In genomic region chr5:6419340-6419852, GRCh38 we compare ENCODE assay signal across 14 cellular contexts. TPM values are rescaled to one million over a fixed set of nuclear protein-coding genes. Genes with fewer than 3 reads are reported as not detected.
DNase-seq lines count a peak whose midpoint lies in the region; ATAC-seq, FAIRE-seq and TF ChIP-seq lines count a peak whose summit lies in the region.
"Had no signal": no experiment of that assay in that cellular context is flagged by ENCODE, and none has a peak within 500 bp of the region (broad histone marks: within the 10 kb centered on the region; RNA-seq: fewer than 3 reads in every experiment).

No MANE protein-coding gene starts in this region.

- no peaks in the 10 kb centered on the region for H4K20me1 ChIP-seq in HepG2 (ENCODE audit: insufficient read depth, low read length)

- no peak for FAIRE-seq in HepG2 (lab: Jason Lieb, UNC)
- FAIRE-seq: colon, H54 had no signal

- TF ChIP-seq POLR2A in HepG2 (IDR thresholded peaks at IDR 0.05; ENCODE audit: insufficient read depth in 1 of 2, low read depth in 2 of 2, low read length in 2 of 2), result no peak
- TF ChIP-seq POLR2A in right lobe of liver (IDR thresholded peaks at IDR 0.05), result no peak

- DNase-seq in HepG2 (ENCODE audit: low spot score) (no peak), right lobe of liver (no peak), NCI-H2227 (lab: John Stamatoyannopoulos, UW; ENCODE audit: unreplicated experiment) (peak; percentile 93), epithelial cell of esophagus (ENCODE audit: low read depth) (peak; percentile 73), thoracic aorta (ENCODE audit: low spot score) (no peak), CD1c-positive myeloid dendritic cell (ENCODE audit: extremely low spot score) (no peak), GDM1 (lab: John Stamatoyannopoulos, UW) (no peak)
- DNase-seq: activated naive CD8-positive, alpha-beta T cell treated with anti-CD3 and anti-CD28 coated beads, Interleukin-2, amount 10 ng/mL, durations not matched to agents 7 days and 5 days; stimulated activated CD4-positive, alpha-beta T cell treated with anti-CD3 and anti-CD28 coated beads, Interleukin-4, amount 100 ng/mL, for 4 hours; stimulated activated naive CD8-positive, alpha-beta T cell treated with anti-CD3 and anti-CD28 coated beads, Interleukin-15, Interleukin-2, amounts not matched to agents 100 U/mL and 50 U/mL, for 24 hours had no signal

- CTCF ChIA-PET in HepG2 (lab: Yijun Ruan, JAX; ENCODE audit: low intra/inter-chr PET ratio, low total read pairs), result no interaction called here

- in situ Hi-C loops in HepG2 (cut with HindIII; ENCODE audit: extremely low pct_ligation_motif_present, low pct_unique_long_range_greater_than_20kb), result no loop called here

- TF ChIP-seq RAD21 in HepG2 (CRISPR knock-in tag; IDR thresholded peaks at IDR 0.05), result no peak

- TF ChIP-seq CTCF in HepG2 (CRISPR knock-in tag; IDR thresholded peaks at IDR 0.05) (no peak), right lobe of liver (IDR thresholded peaks at IDR 0.05) (no peak), epithelial cell of esophagus (IDR thresholded peaks at IDR 0.05; ENCODE audit: insufficient read depth, low read depth, low read length, missing control alignments) (no peak), thoracic aorta (IDR thresholded peaks at IDR 0.05) (no peak)

- H3K79me2 ChIP-seq in HepG2 (ENCODE audit: insufficient read depth, low read length), result no peaks in the 10 kb centered on the region

- POLR2A ChIA-PET in HepG2 (lab: Yijun Ruan, JAX), result no interaction called here

- 13% methylated on average over 8 of the region's 8 CpGs for WGBS in HepG2 (ENCODE audit: low lambda C conversion rate)
- WGBS in right lobe of liver (ENCODE audit: insufficient coverage, low coverage, low lambda C conversion rate, missing lambda C conversion rate), result 48% methylated on average over 8 of the region's 8 CpGs

- intact Hi-C loops in HepG2 (cut with micrococcal nuclease; ENCODE audit: unreplicated experiment), result no loop called here
- intact Hi-C loops in right lobe of liver (cut with DNase I), result no loop called here

- H3K4me2 ChIP-seq in HepG2 (ENCODE audit: low read depth, low read length), result no peak overlapping the region

- H3K9me3 ChIP-seq in HepG2 (ENCODE audit: low read length) (no peaks in the 10 kb centered on the region), right lobe of liver (no peaks in the 10 kb centered on the region), thoracic aorta (no peaks in the 10 kb centered on the region)

- H3K4me3 ChIP-seq in HepG2 (replicated peaks in 1 of 3; ENCODE audit: insufficient read depth in 1 of 3, low read depth in 2 of 3, low read length in 3 of 3), result no peak overlapping the region
- no peak overlapping the region for H3K4me3 ChIP-seq in right lobe of liver
- H3K4me3 ChIP-seq in epithelial cell of esophagus (ENCODE audit: low read length), result no peak overlapping the region
- peak overlapping the region; percentile 16 for H3K4me3 ChIP-seq in thoracic aorta

- no TSS peak for BruUV-seq in HepG2 (replicated peaks; lab: Mats Ljungman, UMichigan)

- no peaks in the 10 kb centered on the region for H3K4me1 ChIP-seq in HepG2 (ENCODE audit: insufficient read depth, low read length)
- H3K4me1 ChIP-seq in right lobe of liver, result no peaks in the 10 kb centered on the region
- H3K4me1 ChIP-seq in thoracic aorta (ENCODE audit: control insufficient read depth in 1 of 2, low read depth in 2 of 2), result peaks cover 7 to 14% of the 10 kb centered on the region in 2 donors

- no peak overlapping the region for H3K9ac ChIP-seq in HepG2 (ENCODE audit: insufficient read depth, low read depth, low read length)

- H3K27ac ChIP-seq in HepG2 (ENCODE audit: extremely low read length, insufficient read depth, low read length) (no peak overlapping the region), right lobe of liver (no peak overlapping the region), thoracic aorta (no peak overlapping the region)

- no peaks in the 10 kb centered on the region for H3K36me3 ChIP-seq in HepG2 (replicated peaks in 1 of 2; ENCODE audit: control insufficient read depth in 1 of 2, insufficient read depth in 2 of 2, low read length in 2 of 2)
- no peaks in the 10 kb centered on the region for H3K36me3 ChIP-seq in right lobe of liver
- H3K36me3 ChIP-seq in thoracic aorta, result no peaks in the 10 kb centered on the region

- no peak overlapping the region for H2AFZ ChIP-seq in HepG2 (ENCODE audit: low read length)

- ATAC-seq in HepG2, result no peak
- ATAC-seq in right lobe of liver, result no peak
- no peak for ATAC-seq in thoracic aorta (ENCODE audit: insufficient number of reproducible peaks, low FRiP score, low read depth)
- no peak for ATAC-seq in GM19397 (IDR thresholded peaks at IDR 0.05; ENCODE audit: unreplicated experiment)
- ATAC-seq: stimulated activated naive CD8-positive, alpha-beta T cell treated with anti-CD3 and anti-CD28 coated beads, Interleukin-15, Interleukin-2, amounts not matched to agents 100 U/mL and 50 U/mL, for 24 hours had no signal

- peaks cover 2 to 15% of the 10 kb centered on the region in 2 experiments; a peak in 2 of 5 replicates for H3K27me3 ChIP-seq in HepG2 (ENCODE audit: control insufficient read depth in 1 of 2, insufficient read depth in 2 of 2, low read length in 2 of 2)
- no peaks in the 10 kb centered on the region for H3K27me3 ChIP-seq in right lobe of liver
- no peaks in the 10 kb centered on the region for H3K27me3 ChIP-seq in thoracic aorta (replicated peaks; ENCODE audit: insufficient read depth)

- no peak for TF ChIP-seq EP300 in HepG2 (IDR thresholded peaks at IDR 0.05; ENCODE audit: low read depth in 2 of 2, low read length in 2 of 2)
- TF ChIP-seq EP300 in HepG2 (CRISPR knock-in tag; IDR thresholded peaks at IDR 0.05; ENCODE audit: borderline replicate concordance), result no peak

TF ChIP-seq in HepG2, 621 proteins besides CTCF, POLR2A, EP300 and RAD21:
- TF ChIP-seq ZNF530 (CRISPR knock-in tag; IDR thresholded peaks at IDR 0.05; ENCODE audit: low read depth) (no peak), CREB1 (IDR thresholded peaks at IDR 0.05) (peak; percentile 72), CREB1 (CRISPR knock-in tag; IDR thresholded peaks at IDR 0.05) (no peak)

RNA-seq across cellular contexts. Expression of gene UBE2QL1, which starts 29.3 kb away (rescaled TPM):
- not detected in 2 replicates for total RNA-seq in HepG2 (2016; rRNA removed; fragmentation: Illumina TruSeq; extraction: Trizol)
- not detected in 2 replicates for total RNA-seq in HepG2 (2016; cell fraction: cytosol; rRNA removed; fragmentation: Illumina TruSeq; extraction: Trizol; ENCODE audit: low read depth)
- not detected in 2 replicates for total RNA-seq in HepG2 (2016; cell fraction: insoluble cytoplasmic fraction; rRNA removed; fragmentation: Illumina TruSeq; extraction: Trizol)
- total RNA-seq in HepG2 (2016; cell fraction: membrane; rRNA removed; fragmentation: Illumina TruSeq; extraction: Trizol), result not detected in 2 replicates
- not detected in 2 replicates for total RNA-seq in HepG2 (2016; cell fraction: nucleus; rRNA removed; fragmentation: Illumina TruSeq; extraction: Trizol)
- not detected in 2 replicates for polyA plus RNA-seq in HepG2 (2011; rRNA removed)
- polyA plus RNA-seq in HepG2 (2011; cell fraction: cytosol; rRNA removed), result not detected in 2 replicates
- polyA plus RNA-seq in HepG2 (2011; cell fraction: nucleus; rRNA removed), result not detected in 2 replicates
- polyA plus RNA-seq in HepG2 (2012), result not detected in 2 replicates
- not detected in 2 replicates for polyA plus RNA-seq in HepG2 (2016; cell fraction: cytosol; fragmentation: Illumina TruSeq; extraction: Trizol; ENCODE audit: low read depth)
- polyA plus RNA-seq in HepG2 (2016; cell fraction: insoluble cytoplasmic fraction; fragmentation: Illumina TruSeq; extraction: Trizol; ENCODE audit: low read depth), result not detected in 2 replicates
- not detected in 2 replicates for polyA plus RNA-seq in HepG2 (2016; cell fraction: membrane; fragmentation: Illumina TruSeq; extraction: Trizol; ENCODE audit: low read depth)
- not detected in 2 replicates for polyA plus RNA-seq in HepG2 (2016; cell fraction: nucleus; fragmentation: Illumina TruSeq; extraction: Trizol; ENCODE audit: insufficient read depth, low read depth)
- polyA minus RNA-seq in HepG2 (2011; rRNA and poly(A)+ RNA removed; ENCODE audit: low replicate concordance), result not detected in 2 replicates
- not detected in 2 replicates for polyA minus RNA-seq in HepG2 (2011; cell fraction: cytosol; rRNA and poly(A)+ RNA removed)
- polyA minus RNA-seq in HepG2 (2011; cell fraction: nucleus; rRNA and poly(A)+ RNA removed), result not detected in 2 replicates
- total RNA-seq in right lobe of liver, result under 1 TPM; 0.20 to 0.74 (median 0.54) TPM
- 1 to 10 TPM; 3.2 to 3.5 TPM for total RNA-seq in thoracic aorta
- total RNA-seq: activated naive CD8-positive, alpha-beta T cell treated with anti-CD3 and anti-CD28 coated beads, Interleukin-2, amount 10 ng/mL, durations not matched to agents 7 days and 5 days; mononuclear cell had no signal

RNA-seq across cellular contexts. Expression of gene MED10, which starts 41.0 kb away (rescaled TPM):
- total RNA-seq in HepG2 (2016; rRNA removed; fragmentation: Illumina TruSeq; extraction: Trizol), result 11.2 and 13.2 TPM in 2 replicates
- 3.7 and 4.1 TPM in 2 replicates for total RNA-seq in HepG2 (2016; cell fraction: cytosol; rRNA removed; fragmentation: Illumina TruSeq; extraction: Trizol; ENCODE audit: low read depth)
- 10.9 and 11.7 TPM in 2 replicates for total RNA-seq in HepG2 (2016; cell fraction: insoluble cytoplasmic fraction; rRNA removed; fragmentation: Illumina TruSeq; extraction: Trizol)
- 7.8 and 8.2 TPM in 2 replicates for total RNA-seq in HepG2 (2016; cell fraction: membrane; rRNA removed; fragmentation: Illumina TruSeq; extraction: Trizol)
- total RNA-seq in HepG2 (2016; cell fraction: nucleus; rRNA removed; fragmentation: Illumina TruSeq; extraction: Trizol), result 13.7 and 13.9 TPM in 2 replicates
- polyA plus RNA-seq in HepG2 (2011; rRNA removed), result 23.7 and 24.4 TPM in 2 replicates
- 23.9 and 24.1 TPM in 2 replicates for polyA plus RNA-seq in HepG2 (2011; cell fraction: cytosol; rRNA removed)
- 26.0 and 30.0 TPM in 2 replicates for polyA plus RNA-seq in HepG2 (2011; cell fraction: nucleus; rRNA removed)
- 27.4 and 34.1 TPM in 2 replicates for polyA plus RNA-seq in HepG2 (2012)
- polyA plus RNA-seq in HepG2 (2016; cell fraction: cytosol; fragmentation: Illumina TruSeq; extraction: Trizol; ENCODE audit: low read depth), result 9.0 and 10.1 TPM in 2 replicates
- polyA plus RNA-seq in HepG2 (2016; cell fraction: insoluble cytoplasmic fraction; fragmentation: Illumina TruSeq; extraction: Trizol; ENCODE audit: low read depth), result 34.9 and 37.5 TPM in 2 replicates
- polyA plus RNA-seq in HepG2 (2016; cell fraction: membrane; fragmentation: Illumina TruSeq; extraction: Trizol; ENCODE audit: low read depth), result 10.9 and 13.7 TPM in 2 replicates
- 25.8 and 28.5 TPM in 2 replicates for polyA plus RNA-seq in HepG2 (2016; cell fraction: nucleus; fragmentation: Illumina TruSeq; extraction: Trizol; ENCODE audit: insufficient read depth, low read depth)
- polyA minus RNA-seq in HepG2 (2011; rRNA and poly(A)+ RNA removed; ENCODE audit: low replicate concordance), result 7.4 and 12.3 TPM in 2 replicates
- 5.0 and 5.5 TPM in 2 replicates for polyA minus RNA-seq in HepG2 (2011; cell fraction: cytosol; rRNA and poly(A)+ RNA removed)
- 31.8 and 34.8 TPM in 2 replicates for polyA minus RNA-seq in HepG2 (2011; cell fraction: nucleus; rRNA and poly(A)+ RNA removed)
- 10 to 100 TPM in 4 of 6 experiments, 1 to 10 TPM in 2; 9.3 to 15.4 (median 12.7) TPM for total RNA-seq in right lobe of liver
- total RNA-seq in thoracic aorta, result 10 to 100 TPM; 25.0 to 30.9 TPM

Comparison
In these comparisons a context has a peak if more than half of its experiments do, and no peak if none do; other contexts are left out.
1. DNase-seq: peak in NCI-H2227 (single experiment) and epithelial cell of esophagus (single experiment); none in HepG2 (single experiment), right lobe of liver (0 of 3), thoracic aorta (single experiment), CD1c-positive myeloid dendritic cell (single experiment) and GDM1 (single experiment).